Comparison of ENCODE assay signal across 2 cellular contexts in the genomic region with DNA sequence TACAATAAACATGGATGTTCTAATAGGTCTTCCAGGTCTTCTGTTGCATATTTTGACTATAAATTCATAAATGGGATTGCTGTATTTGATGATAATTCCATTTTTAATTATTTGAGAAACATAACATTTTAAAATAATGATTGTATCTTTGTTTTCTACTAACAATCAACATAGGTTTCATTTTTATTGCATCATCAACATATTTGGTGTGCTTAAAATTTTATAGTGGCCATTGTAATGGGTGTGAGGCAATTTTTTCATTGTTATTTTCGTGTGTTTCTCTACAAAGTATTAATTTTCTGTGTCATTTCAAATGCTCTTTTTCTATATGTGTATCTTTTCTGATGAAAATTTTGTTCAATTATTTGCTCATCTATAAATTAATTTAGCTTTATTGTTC.
TF ChIP-seq lines count a peak whose summit lies in the region.

No MANE protein-coding gene starts in this region.

TF ChIP-seq in IMR-90, 13 proteins besides CTCF, POLR2A, EP300 and RAD21:
- TF ChIP-seq CEBPB (IDR thresholded peaks at IDR 0.05; ENCODE audit: low read depth, low read length) (peak; percentile 21; the same call in 1 of the 2 replicates), NFE2L2 (IDR thresholded peaks at IDR 0.05; ENCODE audit: low read depth, low read length) (no peak)
TF ChIP-seq in IMR-90: peak in this region for 1.

TF ChIP-seq in H1, 55 proteins besides CTCF, POLR2A, EP300 and RAD21:
- TF ChIP-seq FOSL1 (IDR thresholded peaks at IDR 0.05; ENCODE audit: insufficient read depth, low read depth, low read length) = no peak
- no peak for TF ChIP-seq BACH1 (IDR thresholded peaks at IDR 0.05; ENCODE audit: low read length)
- TF ChIP-seq HDAC6 (IDR thresholded peaks at IDR 0.05; ENCODE audit: low read depth, low read length) = no peak
- TF ChIP-seq, protein P1, sequence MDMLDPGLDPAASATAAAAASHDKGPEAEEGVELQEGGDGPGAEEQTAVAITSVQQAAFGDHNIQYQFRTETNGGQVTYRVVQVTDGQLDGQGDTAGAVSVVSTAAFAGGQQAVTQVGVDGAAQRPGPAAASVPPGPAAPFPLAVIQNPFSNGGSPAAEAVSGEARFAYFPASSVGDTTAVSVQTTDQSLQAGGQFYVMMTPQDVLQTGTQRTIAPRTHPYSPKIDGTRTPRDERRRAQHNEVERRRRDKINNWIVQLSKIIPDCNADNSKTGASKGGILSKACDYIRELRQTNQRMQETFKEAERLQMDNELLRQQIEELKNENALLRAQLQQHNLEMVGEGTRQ (IDR thresholded peaks at IDR 0.05; ENCODE audit: low read length) = no peak
- TF ChIP-seq JUND (IDR thresholded peaks at IDR 0.05; ENCODE audit: low read length) = no peak
- no peak for TF ChIP-seq PHF8 (conservative IDR thresholded peaks at IDR 0.05; ENCODE audit: low read depth, low read length)
- no peak for TF ChIP-seq SIN3A (conservative IDR thresholded peaks at IDR 0.05 in 1 of 2, IDR thresholded peaks at IDR 0.05 in 1 of 2; ENCODE audit: low read depth in 1 of 2, low read length in 2 of 2)
- TF ChIP-seq SP1 (IDR thresholded peaks at IDR 0.05; ENCODE audit: low read depth, low read length) = no peak
- TF ChIP-seq, protein P2, sequence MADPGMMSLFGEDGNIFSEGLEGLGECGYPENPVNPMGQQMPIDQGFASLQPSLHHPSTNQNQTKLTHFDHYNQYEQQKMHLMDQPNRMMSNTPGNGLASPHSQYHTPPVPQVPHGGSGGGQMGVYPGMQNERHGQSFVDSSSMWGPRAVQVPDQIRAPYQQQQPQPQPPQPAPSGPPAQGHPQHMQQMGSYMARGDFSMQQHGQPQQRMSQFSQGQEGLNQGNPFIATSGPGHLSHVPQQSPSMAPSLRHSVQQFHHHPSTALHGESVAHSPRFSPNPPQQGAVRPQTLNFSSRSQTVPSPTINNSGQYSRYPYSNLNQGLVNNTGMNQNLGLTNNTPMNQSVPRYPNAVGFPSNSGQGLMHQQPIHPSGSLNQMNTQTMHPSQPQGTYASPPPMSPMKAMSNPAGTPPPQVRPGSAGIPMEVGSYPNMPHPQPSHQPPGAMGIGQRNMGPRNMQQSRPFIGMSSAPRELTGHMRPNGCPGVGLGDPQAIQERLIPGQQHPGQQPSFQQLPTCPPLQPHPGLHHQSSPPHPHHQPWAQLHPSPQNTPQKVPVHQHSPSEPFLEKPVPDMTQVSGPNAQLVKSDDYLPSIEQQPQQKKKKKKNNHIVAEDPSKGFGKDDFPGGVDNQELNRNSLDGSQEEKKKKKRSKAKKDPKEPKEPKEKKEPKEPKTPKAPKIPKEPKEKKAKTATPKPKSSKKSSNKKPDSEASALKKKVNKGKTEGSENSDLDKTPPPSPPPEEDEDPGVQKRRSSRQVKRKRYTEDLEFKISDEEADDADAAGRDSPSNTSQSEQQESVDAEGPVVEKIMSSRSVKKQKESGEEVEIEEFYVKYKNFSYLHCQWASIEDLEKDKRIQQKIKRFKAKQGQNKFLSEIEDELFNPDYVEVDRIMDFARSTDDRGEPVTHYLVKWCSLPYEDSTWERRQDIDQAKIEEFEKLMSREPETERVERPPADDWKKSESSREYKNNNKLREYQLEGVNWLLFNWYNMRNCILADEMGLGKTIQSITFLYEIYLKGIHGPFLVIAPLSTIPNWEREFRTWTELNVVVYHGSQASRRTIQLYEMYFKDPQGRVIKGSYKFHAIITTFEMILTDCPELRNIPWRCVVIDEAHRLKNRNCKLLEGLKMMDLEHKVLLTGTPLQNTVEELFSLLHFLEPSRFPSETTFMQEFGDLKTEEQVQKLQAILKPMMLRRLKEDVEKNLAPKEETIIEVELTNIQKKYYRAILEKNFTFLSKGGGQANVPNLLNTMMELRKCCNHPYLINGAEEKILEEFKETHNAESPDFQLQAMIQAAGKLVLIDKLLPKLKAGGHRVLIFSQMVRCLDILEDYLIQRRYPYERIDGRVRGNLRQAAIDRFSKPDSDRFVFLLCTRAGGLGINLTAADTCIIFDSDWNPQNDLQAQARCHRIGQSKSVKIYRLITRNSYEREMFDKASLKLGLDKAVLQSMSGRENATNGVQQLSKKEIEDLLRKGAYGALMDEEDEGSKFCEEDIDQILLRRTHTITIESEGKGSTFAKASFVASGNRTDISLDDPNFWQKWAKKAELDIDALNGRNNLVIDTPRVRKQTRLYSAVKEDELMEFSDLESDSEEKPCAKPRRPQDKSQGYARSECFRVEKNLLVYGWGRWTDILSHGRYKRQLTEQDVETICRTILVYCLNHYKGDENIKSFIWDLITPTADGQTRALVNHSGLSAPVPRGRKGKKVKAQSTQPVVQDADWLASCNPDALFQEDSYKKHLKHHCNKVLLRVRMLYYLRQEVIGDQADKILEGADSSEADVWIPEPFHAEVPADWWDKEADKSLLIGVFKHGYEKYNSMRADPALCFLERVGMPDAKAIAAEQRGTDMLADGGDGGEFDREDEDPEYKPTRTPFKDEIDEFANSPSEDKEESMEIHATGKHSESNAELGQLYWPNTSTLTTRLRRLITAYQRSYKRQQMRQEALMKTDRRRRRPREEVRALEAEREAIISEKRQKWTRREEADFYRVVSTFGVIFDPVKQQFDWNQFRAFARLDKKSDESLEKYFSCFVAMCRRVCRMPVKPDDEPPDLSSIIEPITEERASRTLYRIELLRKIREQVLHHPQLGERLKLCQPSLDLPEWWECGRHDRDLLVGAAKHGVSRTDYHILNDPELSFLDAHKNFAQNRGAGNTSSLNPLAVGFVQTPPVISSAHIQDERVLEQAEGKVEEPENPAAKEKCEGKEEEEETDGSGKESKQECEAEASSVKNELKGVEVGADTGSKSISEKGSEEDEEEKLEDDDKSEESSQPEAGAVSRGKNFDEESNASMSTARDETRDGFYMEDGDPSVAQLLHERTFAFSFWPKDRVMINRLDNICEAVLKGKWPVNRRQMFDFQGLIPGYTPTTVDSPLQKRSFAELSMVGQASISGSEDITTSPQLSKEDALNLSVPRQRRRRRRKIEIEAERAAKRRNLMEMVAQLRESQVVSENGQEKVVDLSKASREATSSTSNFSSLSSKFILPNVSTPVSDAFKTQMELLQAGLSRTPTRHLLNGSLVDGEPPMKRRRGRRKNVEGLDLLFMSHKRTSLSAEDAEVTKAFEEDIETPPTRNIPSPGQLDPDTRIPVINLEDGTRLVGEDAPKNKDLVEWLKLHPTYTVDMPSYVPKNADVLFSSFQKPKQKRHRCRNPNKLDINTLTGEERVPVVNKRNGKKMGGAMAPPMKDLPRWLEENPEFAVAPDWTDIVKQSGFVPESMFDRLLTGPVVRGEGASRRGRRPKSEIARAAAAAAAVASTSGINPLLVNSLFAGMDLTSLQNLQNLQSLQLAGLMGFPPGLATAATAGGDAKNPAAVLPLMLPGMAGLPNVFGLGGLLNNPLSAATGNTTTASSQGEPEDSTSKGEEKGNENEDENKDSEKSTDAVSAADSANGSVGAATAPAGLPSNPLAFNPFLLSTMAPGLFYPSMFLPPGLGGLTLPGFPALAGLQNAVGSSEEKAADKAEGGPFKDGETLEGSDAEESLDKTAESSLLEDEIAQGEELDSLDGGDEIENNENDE (IDR thresholded peaks at IDR 0.05; ENCODE audit: insufficient replicate concordance, low read length) = no peak
- no peak for TF ChIP-seq ASH2L (IDR thresholded peaks at IDR 0.05; ENCODE audit: low read length)
- no peak for TF ChIP-seq RFX5 (IDR thresholded peaks at IDR 0.05; ENCODE audit: borderline replicate concordance, low read depth, low read length)
- TF ChIP-seq EGR1 (IDR thresholded peaks at IDR 0.05; ENCODE audit: borderline replicate concordance, low read depth, low read length) = no peak
- TF ChIP-seq GTF2F1 (IDR thresholded peaks at IDR 0.05; ENCODE audit: borderline replicate concordance, low read depth, low read length) = no peak
- TF ChIP-seq CTBP2 (IDR thresholded peaks at IDR 0.05; ENCODE audit: borderline replicate concordance, insufficient read depth, insufficient read length, low read length) = no peak
- no peak for TF ChIP-seq TEAD4 (IDR thresholded peaks at IDR 0.05; ENCODE audit: low read depth, low read length)
- TF ChIP-seq TAF1 (IDR thresholded peaks at IDR 0.05; ENCODE audit: low read depth, low read length) = no peak
- TF ChIP-seq, protein P3, sequence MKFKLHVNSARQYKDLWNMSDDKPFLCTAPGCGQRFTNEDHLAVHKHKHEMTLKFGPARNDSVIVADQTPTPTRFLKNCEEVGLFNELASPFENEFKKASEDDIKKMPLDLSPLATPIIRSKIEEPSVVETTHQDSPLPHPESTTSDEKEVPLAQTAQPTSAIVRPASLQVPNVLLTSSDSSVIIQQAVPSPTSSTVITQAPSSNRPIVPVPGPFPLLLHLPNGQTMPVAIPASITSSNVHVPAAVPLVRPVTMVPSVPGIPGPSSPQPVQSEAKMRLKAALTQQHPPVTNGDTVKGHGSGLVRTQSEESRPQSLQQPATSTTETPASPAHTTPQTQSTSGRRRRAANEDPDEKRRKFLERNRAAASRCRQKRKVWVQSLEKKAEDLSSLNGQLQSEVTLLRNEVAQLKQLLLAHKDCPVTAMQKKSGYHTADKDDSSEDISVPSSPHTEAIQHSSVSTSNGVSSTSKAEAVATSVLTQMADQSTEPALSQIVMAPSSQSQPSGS (IDR thresholded peaks at IDR 0.05; ENCODE audit: low read length) = no peak
